9 cellular contexts compared by ENCODE assay signal in genomic region chr15:76057332-76058000, GRCh38. TPM values are rescaled to one million over a fixed set of nuclear protein-coding genes. Genes with fewer than 3 reads are reported as not detected.
A peak's percentile ranks its signal among the peaks of the same experiment; 100 is the strongest.
DNase-seq lines count a peak whose midpoint lies in the region; ATAC-seq and TF ChIP-seq lines count a peak whose summit lies in the region.
"Had no signal": no experiment of that assay in that cellular context is flagged by ENCODE, and none has a peak within 500 bp of the region (broad histone marks: within the 10 kb centered on the region; RNA-seq: fewer than 3 reads in every experiment).

No MANE protein-coding gene starts in this region.

- CTCF ChIA-PET in PC-9 (lab: Charles Lee) = interaction anchor here (1.1 to 4.0 kb wide), 2 partner anchors 81 to 247 kb away, joined by 7 to 68 read pairs; no protein-coding TSS in a partner anchor

- no peaks in the 10 kb centered on the region for H3K9me2 ChIP-seq in PC-9 (ENCODE audit: insufficient read depth)

- no peaks in the 10 kb centered on the region for H3K9me3 Mint-ChIP-seq in stimulated activated effector memory CD8-positive, alpha-beta T cell treated with anti-CD3 and anti-CD28 coated beads, Interleukin-12 subunit alpha, Interleukin-12 subunit beta, amount 100 ng/mL, for 72 hours
- H3K9me3 Mint-ChIP-seq: T-helper 1 cell treated with Interleukin-12 subunit alpha and Interleukin-12 subunit beta and Interleukin-4 antibody, amounts not matched to agents 30 μg/mL and 1 μg/mL, for 36 hours had no signal

- H3K4me1 ChIP-seq in BLaER1 = peaks cover 31% of the 10 kb centered on the region
- peaks cover 16% of the 10 kb centered on the region for H3K4me1 ChIP-seq in PC-9 (replicated peaks; ENCODE audit: insufficient read depth)

- peaks cover 17% of the 10 kb centered on the region for H3F3A ChIP-seq in PC-9 (ENCODE audit: insufficient read depth, low read depth)

- H3K9ac ChIP-seq in BLaER1 = no peak overlapping the region

- peaks cover 38% of the 10 kb centered on the region for H3K27me3 ChIP-seq in BLaER1
- H3K27me3 ChIP-seq in PC-9 (ENCODE audit: insufficient read depth, low read depth) = peaks cover 21% of the 10 kb centered on the region; the same call in 1 of the 2 replicates

- H3K4me1 Mint-ChIP-seq in stimulated activated effector memory CD8-positive, alpha-beta T cell treated with anti-CD3 and anti-CD28 coated beads, Interleukin-12 subunit alpha, Interleukin-12 subunit beta, amount 100 ng/mL, for 72 hours = peaks cover 32% of the 10 kb centered on the region

- H3K4me3 ChIP-seq in BLaER1 = no peak overlapping the region
- peak overlapping the region; percentile 27; the same call in 1 of the 2 replicates for H3K4me3 ChIP-seq in PC-9
- H3K4me3 ChIP-seq in astrocyte of the cerebellum (ENCODE audit: low read depth, low read length) = no peak overlapping the region

- no peak overlapping the region for H3K27ac ChIP-seq in BLaER1
- H3K27ac ChIP-seq in PC-9 = no peak overlapping the region

- peak overlapping the region; percentile 59 for H3K4me2 ChIP-seq in BLaER1
- H3K4me2 ChIP-seq in PC-9 = peak overlapping the region; percentile 71

- DNase-seq in GM13977 (ENCODE audit: low spot score) = peak; percentile 63
- peak; percentile 15 to 43 for DNase-seq in PC-9
- no peak for DNase-seq in astrocyte of the cerebellum (ENCODE audit: low read depth)
- DNase-seq in kidney glomerular epithelial cell (lab: John Stamatoyannopoulos, UW) = peak; percentile 26
- peak; percentile 32 to 72 for DNase-seq in stimulated activated effector memory CD8-positive, alpha-beta T cell treated with anti-CD3 and anti-CD28 coated beads, Interleukin-12 subunit alpha, Interleukin-12 subunit beta, amount 100 ng/mL, for 72 hours (ENCODE audit: low spot score in 2 of 2)
- DNase-seq in NCI-H187 treated with DMSO at 0.1 percent for 48 hours (lab: John Stamatoyannopoulos, UW) = no peak

- H4K20me1 ChIP-seq in BLaER1 (peaks cover 16% of the 10 kb centered on the region; the same call in 1 of the 2 replicates), PC-9 (ENCODE audit: insufficient read depth) (no peaks in the 10 kb centered on the region)

- no peak overlapping the region for H3K27ac Mint-ChIP-seq in stimulated activated effector memory CD8-positive, alpha-beta T cell treated with anti-CD3 and anti-CD28 coated beads, Interleukin-12 subunit alpha, Interleukin-12 subunit beta, amount 100 ng/mL, for 72 hours
- H3K27ac Mint-ChIP-seq: T-helper 1 cell treated with Interleukin-12 subunit alpha and Interleukin-12 subunit beta and Interleukin-4 antibody, amounts not matched to agents 30 μg/mL and 1 μg/mL, for 36 hours had no signal

- no peaks in the 10 kb centered on the region for H3K36me3 Mint-ChIP-seq in stimulated activated effector memory CD8-positive, alpha-beta T cell treated with anti-CD3 and anti-CD28 coated beads, Interleukin-12 subunit alpha, Interleukin-12 subunit beta, amount 100 ng/mL, for 72 hours

- in situ Hi-C loops in GM13977 (cut with MboI; ENCODE audit: low pct_unique_long_range_greater_than_20kb, low sequenced_read_pairs, unreplicated experiment) = loop anchor here (10.0 kb wide), 1 partner anchor 87 kb away; no protein-coding TSS in a partner anchor
- in situ Hi-C loops in astrocyte of the cerebellum (cut with HindIII; ENCODE audit: low sequenced_read_pairs) = no loop called here

- no TSS peak for BruUV-seq in PC-9 (replicated peaks; lab: Mats Ljungman, UMichigan)

- intact Hi-C loops in PC-9 (cut with micrococcal nuclease; ENCODE audit: unreplicated experiment) = loop anchor here (1.0 to 10.0 kb wide), 3 partner anchors 82 to 807 kb away; no protein-coding TSS in a partner anchor

- ATAC-seq in HG03135 (IDR thresholded peaks at IDR 0.05; ENCODE audit: unreplicated experiment) = peak; percentile 12
- no peak for ATAC-seq in stimulated activated effector memory CD8-positive, alpha-beta T cell treated with anti-CD3 and anti-CD28 coated beads, Interleukin-12 subunit alpha, Interleukin-12 subunit beta, amount 100 ng/mL, for 72 hours

- TF ChIP-seq CTCF in GM13977 (IDR thresholded peaks at IDR 0.05; ENCODE audit: extremely low read depth, insufficient read depth, missing control alignments) (peak; percentile 59), PC-9 (conservative IDR thresholded peaks at IDR 0.05) (peak; percentile 89), astrocyte of the cerebellum (IDR thresholded peaks at IDR 0.05; ENCODE audit: low read depth, low read length, missing control alignments) (peak; percentile 77)

- no peak overlapping the region for H2AFZ ChIP-seq in PC-9

- no peaks in the 10 kb centered on the region for H3K36me3 ChIP-seq in BLaER1
- H3K36me3 ChIP-seq in PC-9 (ENCODE audit: low read depth) = no peaks in the 10 kb centered on the region

- POLR2A ChIA-PET in PC-9 (lab: Charles Lee; ENCODE audit: unreplicated experiment) = interaction anchor here (0.7 kb wide), 1 partner anchor 97 kb away, joined by 3 read pairs; no protein-coding TSS in a partner anchor

- H3K9me3 ChIP-seq in BLaER1 (no peaks in the 10 kb centered on the region), PC-9 (ENCODE audit: insufficient read depth, low read depth) (no peaks in the 10 kb centered on the region)

- no peak overlapping the region for H3K4me3 Mint-ChIP-seq in stimulated activated effector memory CD8-positive, alpha-beta T cell treated with anti-CD3 and anti-CD28 coated beads, Interleukin-12 subunit alpha, Interleukin-12 subunit beta, amount 100 ng/mL, for 72 hours
- H3K4me3 Mint-ChIP-seq: T-helper 1 cell treated with Interleukin-12 subunit alpha and Interleukin-12 subunit beta and Interleukin-4 antibody, amounts not matched to agents 30 μg/mL and 1 μg/mL, for 36 hours had no signal

- no peaks in the 10 kb centered on the region for H3K79me2 ChIP-seq in PC-9 (ENCODE audit: low read depth)

RNA-seq across cellular contexts. Expression of gene TMEM266, which starts 2.3 kb away (rescaled TPM):
- 0.38 and 0.41 TPM in 2 replicates for total RNA-seq in PC-9 (2021)

RNA-seq across cellular contexts. Expression of gene NRG4, which starts 45.2 kb away (rescaled TPM):
- total RNA-seq in PC-9 (2021) = 5.2 and 11.3 TPM in 2 replicates

Comparison
In these comparisons a context has a peak if more than half of its experiments do, and no peak if none do; other contexts are left out.
1. DNase-seq: peak in GM13977 (single experiment), PC-9 (2 of 2), kidney glomerular epithelial cell (single experiment) and stimulated activated effector memory CD8-positive, alpha-beta T cell treated with anti-CD3 and anti-CD28 coated beads, Interleukin-12 subunit alpha, Interleukin-12 subunit beta, amount 100 ng/mL, for 72 hours (2 of 2); none in astrocyte of the cerebellum (single experiment) and NCI-H187 treated with DMSO at 0.1 percent for 48 hours (single experiment).
2. Peak in every context shown above with its lines, with median percentiles within 50 percentile points of each other: CTCF ChIP-seq.